ENCODE assay signal across 15 cellular contexts in genomic region chr1:16075337-16076002, GRCh38. TPM values are rescaled to one million over a fixed set of nuclear protein-coding genes. Genes with fewer than 3 reads are reported as not detected.
DNase-seq lines count a peak whose midpoint lies in the region; ATAC-seq, FAIRE-seq and TF ChIP-seq lines count a peak whose summit lies in the region.
"Had no signal": no experiment of that assay in that cellular context is flagged by ENCODE, and none has a peak within 500 bp of the region (broad histone marks: within the 10 kb centered on the region; RNA-seq: fewer than 3 reads in every experiment).

No MANE protein-coding gene starts in this region.

- H3K27ac ChIP-seq in RWPE2 (ENCODE audit: poor library complexity, severe bottlenecking) (peak overlapping the region; percentile 31), gastroesophageal sphincter (no peak overlapping the region), sigmoid colon (peak overlapping the region in 1 of 4 donors; percentile 3), small intestine (ENCODE audit: low read depth in 1 of 2, low read length in 1 of 2) (peak overlapping the region in 1 of 2 donors; percentile 23)
- H3K27ac ChIP-seq: suprapubic skin had no signal

- FAIRE-seq in small intestine (lab: Jason Lieb, UNC): no peak
- FAIRE-seq: D721Med had no signal

- 48 to 51% methylated on average over 5 to 10 of the region's 11 CpGs for WGBS in gastroesophageal sphincter (ENCODE audit: low coverage in 1 of 2), 2 donors
- 55 to 74% methylated on average over 11 of the region's 11 CpGs for WGBS in sigmoid colon, 2 donors
- WGBS in small intestine, 3 donors: 36 to 68% (median 44%) methylated on average over 11 of the region's 11 CpGs

- no peak for TF ChIP-seq EP300 in gastroesophageal sphincter (IDR thresholded peaks at IDR 0.05)
- no peak for TF ChIP-seq EP300 in sigmoid colon (IDR thresholded peaks at IDR 0.05)

- H3K4me1 ChIP-seq in RWPE2 (ENCODE audit: insufficient read depth, poor library complexity, severe bottlenecking) (peaks cover 18% of the 10 kb centered on the region), gastroesophageal sphincter (peaks cover 0 to 46% (median 13%) of the 10 kb centered on the region in 3 donors), sigmoid colon (peaks cover 0 to 39% (median 30%) of the 10 kb centered on the region in 4 donors), small intestine (ENCODE audit: control insufficient read depth in 2 of 2, insufficient read depth in 1 of 2, low read depth in 1 of 2, low read length in 1 of 2) (no peaks in the 10 kb centered on the region)

- H3K9me3 ChIP-seq in RWPE2 (ENCODE audit: severe bottlenecking): no peaks in the 10 kb centered on the region
- H3K9me3 ChIP-seq in gastroesophageal sphincter: no peaks in the 10 kb centered on the region
- no peaks in the 10 kb centered on the region for H3K9me3 ChIP-seq in sigmoid colon
- no peaks in the 10 kb centered on the region for H3K9me3 ChIP-seq in small intestine (ENCODE audit: control insufficient read depth, low read depth)
- H3K9me3 ChIP-seq: suprapubic skin had no signal

- ATAC-seq in RWPE2 (ENCODE audit: low read depth) (no peak), gastroesophageal sphincter (peak; percentile 52), HG03135 (IDR thresholded peaks at IDR 0.05; ENCODE audit: unreplicated experiment) (no peak)
- ATAC-seq: T-helper 17 cell had no signal

- TF ChIP-seq CTCF in RWPE2 (IDR thresholded peaks at IDR 0.05; ENCODE audit: poor library complexity, severe bottlenecking) (no peak), gastroesophageal sphincter (IDR thresholded peaks at IDR 0.05) (no peak), sigmoid colon (IDR thresholded peaks at IDR 0.05) (no peak)

- H3K4me3 ChIP-seq in RWPE2 (ENCODE audit: severe bottlenecking) (no peak overlapping the region), gastroesophageal sphincter (no peak overlapping the region), sigmoid colon (no peak overlapping the region), small intestine (ENCODE audit: low read depth in 1 of 2, low read length in 2 of 2) (no peak overlapping the region)
- H3K4me3 ChIP-seq: suprapubic skin had no signal

- DNase-seq in EH (ENCODE audit: low read depth) (peak; percentile 73), RWPE2 (ENCODE audit: low spot score) (no peak), sigmoid colon (peak; percentile 84), small intestine (no peak), HuH-7 (ENCODE audit: low spot score) (no peak), NK-92 (lab: John Stamatoyannopoulos, UW; ENCODE audit: unreplicated experiment) (no peak)
- DNase-seq: NCI-H524 treated with DMSO at 0.1 percent for 48 hours; stimulated activated CD4-positive, alpha-beta T cell treated with anti-CD3 and anti-CD28 coated beads, Interleukin-2, amount 100 ng/mL, for 24 hours; T-helper 17 cell had no signal

- no peaks in the 10 kb centered on the region for H3K36me3 ChIP-seq in RWPE2 (ENCODE audit: low read depth)
- no peaks in the 10 kb centered on the region for H3K36me3 ChIP-seq in gastroesophageal sphincter
- H3K36me3 ChIP-seq in sigmoid colon: no peaks in the 10 kb centered on the region
- no peaks in the 10 kb centered on the region for H3K36me3 ChIP-seq in small intestine (ENCODE audit: control insufficient read depth in 2 of 2, insufficient read depth in 2 of 2, low read length in 2 of 2)
- H3K36me3 ChIP-seq: suprapubic skin had no signal

- intact Hi-C loops in sigmoid colon (cut with DNase I): no loop called here

- no peak for TF ChIP-seq POLR2A in gastroesophageal sphincter (IDR thresholded peaks at IDR 0.05)
- no peak for TF ChIP-seq POLR2A in sigmoid colon (IDR thresholded peaks at IDR 0.05)

- no peaks in the 10 kb centered on the region for H3K27me3 ChIP-seq in RWPE2 (ENCODE audit: insufficient read depth, poor library complexity, severe bottlenecking)
- peaks cover 9% of the 10 kb centered on the region for H3K27me3 ChIP-seq in gastroesophageal sphincter
- H3K27me3 ChIP-seq in sigmoid colon: peaks cover 0 to 17% (median 8%) of the 10 kb centered on the region in 3 donors
- no peaks in the 10 kb centered on the region for H3K27me3 ChIP-seq in small intestine (ENCODE audit: control insufficient read depth in 2 of 2, insufficient read depth in 2 of 2, low read length in 2 of 2)

RNA-seq across cellular contexts. Expression of gene FAM131C, which starts 2.0 kb away (rescaled TPM):
- not detected for total RNA-seq in gastroesophageal sphincter
- total RNA-seq in sigmoid colon: under 1 TPM in 1 of 4 donors, not detected in 3; 0.81 TPM
- under 1 TPM in 1 of 3 donors, not detected in 2; 0.12 TPM for polyA plus RNA-seq in sigmoid colon
- polyA plus RNA-seq in small intestine: under 1 TPM in 2 of 3 donors, not detected in 1; 0.21 to 0.45 TPM
- total RNA-seq: mononuclear cell, T-helper 17 cell had no signal

RNA-seq across cellular contexts. Expression of gene CLCNKB, which starts 31.9 kb away (rescaled TPM):
- total RNA-seq in gastroesophageal sphincter (1 to 10 TPM in 2 of 4 donors, under 1 TPM in 2; 0.20 to 1.9 (median 0.82) TPM), sigmoid colon (under 1 TPM in 3 of 4 donors, not detected in 1; 0.28 to 0.71 (median 0.33) TPM)
- polyA plus RNA-seq in sigmoid colon (under 1 TPM in 1 of 3 donors, not detected in 2; 0.04 TPM), small intestine (under 1 TPM in 1 of 3 donors, not detected in 2; 0.04 TPM)
- total RNA-seq: glomerular endothelial cell, mononuclear cell, T-helper 17 cell had no signal

RNA-seq across cellular contexts. Expression of gene CLCNKA, which starts 53.6 kb away (rescaled TPM):
- total RNA-seq in gastroesophageal sphincter (1 to 10 TPM in 1 of 4 donors, under 1 TPM in 2, not detected in 1; 0.08 to 3.0 (median 0.20) TPM), sigmoid colon (1 to 10 TPM in 1 of 4 donors, not detected in 3; 1.1 TPM)
- polyA plus RNA-seq in sigmoid colon (under 1 TPM in 1 of 3 donors, not detected in 2; 0.13 TPM), small intestine (under 1 TPM in 2 of 3 donors, not detected in 1; 0.06 to 0.22 TPM)
- total RNA-seq: glomerular endothelial cell, mononuclear cell, T-helper 17 cell had no signal

RNA-seq across cellular contexts. Expression of gene HSPB7, which starts 57.6 kb away (rescaled TPM):
- total RNA-seq in gastroesophageal sphincter: 100 to 1,000 TPM; 143 to 505 (median 229) TPM
- total RNA-seq in sigmoid colon: 100 to 1,000 TPM in 2 of 4 donors, 10 to 100 TPM in 2; 44.4 to 224 (median 86.3) TPM
- polyA plus RNA-seq in sigmoid colon: 10 to 100 TPM in 1 of 3 donors, 1 to 10 TPM in 2; 6.7 to 22.7 (median 7.2) TPM
- polyA plus RNA-seq in small intestine: 10 to 100 TPM in 2 of 3 donors, 1 to 10 TPM in 1; 7.8 to 63.5 (median 20.4) TPM
- total RNA-seq: glomerular endothelial cell, mononuclear cell, T-helper 17 cell had no signal

Comparison
In these comparisons a context has a peak if more than half of its experiments do, and no peak if none do; other contexts are left out.
1. DNase-seq: peak in EH (single experiment) and sigmoid colon (single experiment); none in RWPE2 (single experiment), small intestine (single experiment), HuH-7 (single experiment) and NK-92 (single experiment).